Comparison of ENCODE assay signal across 11 cellular contexts in the genomic region with DNA sequence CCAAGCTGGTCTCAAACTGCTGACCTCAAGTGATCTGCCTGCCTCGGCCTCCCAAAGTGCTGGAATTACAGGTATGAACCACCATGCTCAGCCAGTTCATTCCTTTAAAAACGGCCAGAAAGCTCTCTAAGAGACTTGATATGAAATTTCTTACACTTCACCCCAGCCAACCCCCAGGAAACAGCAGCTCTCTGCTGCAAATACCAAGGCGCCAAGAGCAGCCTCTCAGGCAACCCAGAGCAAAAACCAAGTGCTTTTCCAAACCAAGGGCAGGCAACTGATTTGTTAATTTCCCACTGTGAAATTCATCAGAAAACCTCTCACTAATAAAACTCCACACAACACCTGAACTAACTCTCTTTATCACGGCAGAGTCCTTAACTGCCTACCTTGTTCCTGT. TPM values are rescaled to one million over a fixed set of nuclear protein-coding genes. Genes with fewer than 3 reads are reported as not detected.
DNase-seq lines count a peak whose midpoint lies in the region; ATAC-seq and TF ChIP-seq lines count a peak whose summit lies in the region.
"Had no signal": no experiment of that assay in that cellular context is flagged by ENCODE, and none has a peak within 500 bp of the region (broad histone marks: within the 10 kb centered on the region; RNA-seq: fewer than 3 reads in every experiment).

No MANE protein-coding gene starts in this region.

- H3K4me1 Mint-ChIP-seq in activated CD4-positive, alpha-beta T cell treated with anti-CD3 and anti-CD28 coated beads, Interleukin-2, amount 10 ng/mL, durations not matched to agents 7 days and 5 days = peaks cover 20% of the 10 kb centered on the region
- peaks cover 20% of the 10 kb centered on the region for H3K4me1 Mint-ChIP-seq in activated CD4-positive, alpha-beta memory T cell treated with anti-CD3 and anti-CD28 coated beads, Interleukin-2, amount 10 ng/mL, durations not matched to agents 7 days and 5 days

- WGBS in stomach, 5 donors = 54 to 78% (median 56%) methylated on average over 4 of the region's 4 CpGs

- TF ChIP-seq POLR2A in stomach (IDR thresholded peaks at IDR 0.05) = no peak

- H3K27me3 ChIP-seq in stomach = no peaks in the 10 kb centered on the region

- no peak overlapping the region for H3K4me3 ChIP-seq in stomach

- H3K27me3 Mint-ChIP-seq in activated CD4-positive, alpha-beta T cell treated with anti-CD3 and anti-CD28 coated beads, Interleukin-2, amount 10 ng/mL, durations not matched to agents 7 days and 5 days = no peaks in the 10 kb centered on the region
- H3K27me3 Mint-ChIP-seq in activated CD4-positive, alpha-beta memory T cell treated with anti-CD3 and anti-CD28 coated beads, Interleukin-2, amount 10 ng/mL, durations not matched to agents 7 days and 5 days = no peaks in the 10 kb centered on the region

- DNase-seq in activated CD4-positive, alpha-beta T cell treated with anti-CD3 and anti-CD28 coated beads, Interleukin-2, amount 10 ng/mL, durations not matched to agents 7 days and 5 days = no peak
- no peak for DNase-seq in activated CD4-positive, alpha-beta T cell treated with anti-CD3 and anti-CD28 coated beads, Interleukin-2, amount 50 U/mL, for 4 hours
- no peak for DNase-seq in activated CD4-positive, alpha-beta memory T cell treated with anti-CD3 and anti-CD28 coated beads, Interleukin-2, amount 10 ng/mL, durations not matched to agents 7 days and 5 days
- DNase-seq in iris pigment epithelial cell (ENCODE audit: low read depth) (peak; percentile 48), stomach (no peak), caudate nucleus (lab: John Stamatoyannopoulos, UW) (no peak)
- DNase-seq in stimulated activated CD8-positive, alpha-beta memory T cell treated with anti-CD3 and anti-CD28 coated beads, Interleukin-4, amount 100 ng/mL, for 48 hours = no peak
- DNase-seq: GOT3, midbrain, NCI-H2227 treated with DMSO at 0.1 percent for 48 hours had no signal

- H3K4me3 Mint-ChIP-seq in activated CD4-positive, alpha-beta T cell treated with anti-CD3 and anti-CD28 coated beads, Interleukin-2, amount 10 ng/mL, durations not matched to agents 7 days and 5 days = no peak overlapping the region
- H3K4me3 Mint-ChIP-seq in activated CD4-positive, alpha-beta memory T cell treated with anti-CD3 and anti-CD28 coated beads, Interleukin-2, amount 10 ng/mL, durations not matched to agents 7 days and 5 days = no peak overlapping the region

- POLR2A ChIA-PET in activated CD4-positive, alpha-beta T cell treated with anti-CD3 and anti-CD28 coated beads, Interleukin-2, amount 10 ng/mL, durations not matched to agents 7 days and 5 days (lab: Charles Lee) = no interaction called here
- POLR2A ChIA-PET in activated CD4-positive, alpha-beta memory T cell treated with anti-CD3 and anti-CD28 coated beads, Interleukin-2, amount 10 ng/mL, durations not matched to agents 7 days and 5 days (lab: Charles Lee) = no interaction called here

- no peak for TF ChIP-seq EP300 in stomach (IDR thresholded peaks at IDR 0.05)

- no peak for ATAC-seq in GM18517 (IDR thresholded peaks at IDR 0.05; ENCODE audit: unreplicated experiment)

- peaks cover 1% of the 10 kb centered on the region for H3K36me3 Mint-ChIP-seq in activated CD4-positive, alpha-beta T cell treated with anti-CD3 and anti-CD28 coated beads, Interleukin-2, amount 10 ng/mL, durations not matched to agents 7 days and 5 days (ENCODE audit: low read depth)
- H3K36me3 Mint-ChIP-seq in activated CD4-positive, alpha-beta memory T cell treated with anti-CD3 and anti-CD28 coated beads, Interleukin-2, amount 10 ng/mL, durations not matched to agents 7 days and 5 days (ENCODE audit: low read depth) = peaks cover 10% of the 10 kb centered on the region

- intact Hi-C loops in stomach (cut with DNase I; ENCODE audit: low total_unique reads) = loop anchor here (10.0 kb wide), 1 partner anchor 48 kb away; a partner anchor contains a TSS

- H3K36me3 ChIP-seq in stomach = no peaks in the 10 kb centered on the region

- no peak for TF ChIP-seq CTCF in stomach (IDR thresholded peaks at IDR 0.05)

- H3K27ac ChIP-seq in stomach (peak overlapping the region in 4 of 5 donors; percentile 26 to 79 (median 56)), caudate nucleus (ENCODE audit: low read depth, low read length) (no peak overlapping the region)

- no peaks in the 10 kb centered on the region for H3K9me3 ChIP-seq in stomach

- H3K4me1 ChIP-seq in stomach = peaks cover 41 to 90% (median 67%) of the 10 kb centered on the region in 4 donors

- no peaks in the 10 kb centered on the region for H3K9me3 Mint-ChIP-seq in activated CD4-positive, alpha-beta T cell treated with anti-CD3 and anti-CD28 coated beads, Interleukin-2, amount 10 ng/mL, durations not matched to agents 7 days and 5 days
- H3K9me3 Mint-ChIP-seq in activated CD4-positive, alpha-beta memory T cell treated with anti-CD3 and anti-CD28 coated beads, Interleukin-2, amount 10 ng/mL, durations not matched to agents 7 days and 5 days = no peaks in the 10 kb centered on the region

- CTCF ChIA-PET in activated CD4-positive, alpha-beta T cell treated with anti-CD3 and anti-CD28 coated beads, Interleukin-2, amount 10 ng/mL, durations not matched to agents 7 days and 5 days (lab: Charles Lee) = no interaction called here
- CTCF ChIA-PET in activated CD4-positive, alpha-beta memory T cell treated with anti-CD3 and anti-CD28 coated beads, Interleukin-2, amount 10 ng/mL, durations not matched to agents 7 days and 5 days (lab: Charles Lee) = no interaction called here

- peak overlapping the region; percentile 92 for H3K27ac Mint-ChIP-seq in activated CD4-positive, alpha-beta T cell treated with anti-CD3 and anti-CD28 coated beads, Interleukin-2, amount 10 ng/mL, durations not matched to agents 7 days and 5 days
- H3K27ac Mint-ChIP-seq in activated CD4-positive, alpha-beta memory T cell treated with anti-CD3 and anti-CD28 coated beads, Interleukin-2, amount 10 ng/mL, durations not matched to agents 7 days and 5 days = peak overlapping the region; percentile 91

RNA-seq across cellular contexts. Expression of a gene that starts 44.9 kb away (rescaled TPM):
- 1 to 10 TPM; 3.1 to 3.2 TPM for total RNA-seq in activated CD4-positive, alpha-beta T cell treated with anti-CD3 and anti-CD28 coated beads, Interleukin-2, amount 10 ng/mL, durations not matched to agents 7 days and 5 days
- total RNA-seq in activated CD4-positive, alpha-beta memory T cell treated with anti-CD3 and anti-CD28 coated beads, Interleukin-2, amount 10 ng/mL, durations not matched to agents 7 days and 5 days = 10 to 100 TPM; 11.2 to 11.8 TPM
- total RNA-seq in stomach = 10 to 100 TPM in 3 of 5 donors, 1 to 10 TPM in 2; 4.7 to 21.4 (median 13.5) TPM
- polyA plus RNA-seq in stomach = 1 to 10 TPM; 3.4 to 6.7 (median 5.0) TPM
